Comparison of ENCODE assay signal across 1 cellular context in genomic region chr2:105183555-105184323, GRCh38.
TF ChIP-seq lines count a peak whose summit lies in the region.

No MANE protein-coding gene starts in this region.

TF ChIP-seq in H1, 55 proteins besides CTCF, POLR2A, EP300 and RAD21:
- TF ChIP-seq CBX8 (IDR thresholded peaks at IDR 0.05; ENCODE audit: borderline replicate concordance, low read depth, low read length) (no peak), EGR1 (IDR thresholded peaks at IDR 0.05; ENCODE audit: borderline replicate concordance, low read depth, low read length) (no peak), CHD1 (IDR thresholded peaks at IDR 0.05; ENCODE audit: low read depth, low read length) (no peak), RXRA (IDR thresholded peaks at IDR 0.05; ENCODE audit: insufficient read depth, low read depth, low read length) (no peak), BRCA1 (IDR thresholded peaks at IDR 0.05; ENCODE audit: low read depth, low read length) (no peak), RBBP5 (IDR thresholded peaks at IDR 0.05; ENCODE audit: borderline replicate concordance, low read depth, low read length) (no peak), HDAC2 (IDR thresholded peaks at IDR 0.05; ENCODE audit: borderline replicate concordance in 1 of 2, low read depth in 2 of 2, low read length in 2 of 2) (no peak)
TF ChIP-seq in H1: peak in this region for 0.
